In genomic region chr20:38726849-38727601, GRCh38 we compare ENCODE assay signal across 3 cellular contexts.
A peak's percentile ranks its signal among the peaks of the same experiment; 100 is the strongest.
TF ChIP-seq lines count a peak whose summit lies in the region.

No MANE protein-coding gene starts in this region.

TF ChIP-seq in SK-N-SH, 30 proteins besides CTCF, POLR2A, EP300 and RAD21:
- TF ChIP-seq RXRA (IDR thresholded peaks at IDR 0.05; ENCODE audit: borderline replicate concordance, low read depth) (no peak), SMC3 (IDR thresholded peaks at IDR 0.05; ENCODE audit: low read depth, low read length) (peak; percentile 22; the same call in 1 of the 2 replicates), NRF1 (IDR thresholded peaks at IDR 0.05; ENCODE audit: low read depth, low read length) (no peak)

TF ChIP-seq in SK-N-SH treated with all-trans-retinoic acid at 6 μM for 48 hours, 23 proteins besides CTCF, POLR2A, EP300 and RAD21:
- no peak for TF ChIP-seq GLIS3 (CRISPR knock-in tag; IDR thresholded peaks at IDR 0.05)
- TF ChIP-seq PPARA (CRISPR knock-in tag; IDR thresholded peaks at IDR 0.05; ENCODE audit: borderline replicate concordance), result no peak
- TF ChIP-seq BACH2 (CRISPR knock-in tag; IDR thresholded peaks at IDR 0.05; ENCODE audit: borderline replicate concordance), result no peak
- TF ChIP-seq ZFP30 (CRISPR knock-in tag; IDR thresholded peaks at IDR 0.05), result no peak
- no peak for TF ChIP-seq RARB (CRISPR knock-in tag; IDR thresholded peaks at IDR 0.05)
- no peak for TF ChIP-seq ZNF70 (CRISPR knock-in tag; IDR thresholded peaks at IDR 0.05)
- TF ChIP-seq TOX (CRISPR knock-in tag; IDR thresholded peaks at IDR 0.05; ENCODE audit: borderline replicate concordance), result no peak
- TF ChIP-seq OSR1 (CRISPR knock-in tag; IDR thresholded peaks at IDR 0.05), result no peak
- TF ChIP-seq TCF4 (CRISPR knock-in tag; IDR thresholded peaks at IDR 0.05; ENCODE audit: borderline replicate concordance), result no peak
- no peak for TF ChIP-seq ISL1 (CRISPR knock-in tag; IDR thresholded peaks at IDR 0.05)
- TF ChIP-seq SNAI2 (CRISPR knock-in tag; IDR thresholded peaks at IDR 0.05), result no peak
- TF ChIP-seq ZNF565 (CRISPR knock-in tag; conservative IDR thresholded peaks at IDR 0.05; ENCODE audit: low read depth), result no peak
- TF ChIP-seq ZFP3 (CRISPR knock-in tag; IDR thresholded peaks at IDR 0.05), result no peak
- no peak for TF ChIP-seq ZC3H10 (CRISPR knock-in tag; IDR thresholded peaks at IDR 0.05)
- TF ChIP-seq CSRNP3 (CRISPR knock-in tag; IDR thresholded peaks at IDR 0.05), result no peak
- no peak for TF ChIP-seq ARNTL (CRISPR knock-in tag; IDR thresholded peaks at IDR 0.05; ENCODE audit: borderline replicate concordance, low read depth)

TF ChIP-seq in H1, 55 proteins besides CTCF, POLR2A, EP300 and RAD21:
- peak; percentile 54; the same call in 1 of the 2 replicates for TF ChIP-seq TBP (IDR thresholded peaks at IDR 0.05; ENCODE audit: low read depth, low read length)
- no peak for TF ChIP-seq CHD7 (IDR thresholded peaks at IDR 0.05; ENCODE audit: insufficient replicate concordance, low read length)
- 0 out of 2 replicates have a peak, but pooled peaks have one; percentile 11 for TF ChIP-seq YY1 (IDR thresholded peaks at IDR 0.05; ENCODE audit: low read depth, low read length)
- TF ChIP-seq CBX5 (IDR thresholded peaks at IDR 0.05; ENCODE audit: low read depth, low read length), result no peak
- TF ChIP-seq MAX (IDR thresholded peaks at IDR 0.05), result peak; percentile 53; the same call in 1 of the 2 replicates
- peak; percentile 57 for TF ChIP-seq SP1 (IDR thresholded peaks at IDR 0.05; ENCODE audit: low read depth, low read length)
- TF ChIP-seq GABPA (IDR thresholded peaks at IDR 0.05; ENCODE audit: borderline replicate concordance, insufficient read depth, low read length), result no peak
- TF ChIP-seq ASH2L (IDR thresholded peaks at IDR 0.05; ENCODE audit: low read length), result peak; percentile 36
- TF ChIP-seq KDM4A (IDR thresholded peaks at IDR 0.05; ENCODE audit: low read depth, low read length, severe bottlenecking), result peak; percentile 75
- peak; percentile 51; the same call in 1 of the 2 replicates for TF ChIP-seq RFX5 (IDR thresholded peaks at IDR 0.05; ENCODE audit: borderline replicate concordance, low read depth, low read length)
- peak in 1 of 2 experiments; percentile 52; a peak in 1 of 4 replicates for TF ChIP-seq SIN3A (conservative IDR thresholded peaks at IDR 0.05 in 1 of 2, IDR thresholded peaks at IDR 0.05 in 1 of 2; ENCODE audit: low read depth in 1 of 2, low read length in 2 of 2)
- TF ChIP-seq TAF1 (IDR thresholded peaks at IDR 0.05; ENCODE audit: low read depth, low read length), result no peak
- TF ChIP-seq ATF2 (IDR thresholded peaks at IDR 0.05; ENCODE audit: low read length), result no peak
- no peak for TF ChIP-seq JUN (IDR thresholded peaks at IDR 0.05; ENCODE audit: low read depth, low read length)
- TF ChIP-seq CREB1 (IDR thresholded peaks at IDR 0.05), result 0 out of 2 replicates have a peak, but pooled peaks have one; percentile 4
- no peak for TF ChIP-seq SAP30 (IDR thresholded peaks at IDR 0.05; ENCODE audit: insufficient read depth, insufficient replicate concordance, low read length)
- peak; percentile 79 for TF ChIP-seq CTBP2 (IDR thresholded peaks at IDR 0.05; ENCODE audit: borderline replicate concordance, insufficient read depth, insufficient read length, low read length)
- TF ChIP-seq JUND (IDR thresholded peaks at IDR 0.05; ENCODE audit: low read length), result 0 out of 2 replicates have a peak, but pooled peaks have one; percentile 37
